19 cellular contexts compared by ENCODE assay signal in genomic region chr2:55136138-55136541, GRCh38.
DNase-seq lines count a peak whose midpoint lies in the region; ATAC-seq, FAIRE-seq and TF ChIP-seq lines count a peak whose summit lies in the region.
"Had no signal": no experiment of that assay in that cellular context is flagged by ENCODE, and none has a peak within 500 bp of the region (broad histone marks: within the 10 kb centered on the region; RNA-seq: fewer than 3 reads in every experiment).

No MANE protein-coding gene starts in this region.

- H3K9me3 Mint-ChIP-seq in naive thymus-derived CD4-positive, alpha-beta T cell, result peaks cover 0 to 2% (median 0%) of the 10 kb centered on the region in 11 donors
- H3K9me3 Mint-ChIP-seq: natural killer cell had no signal

- no TSS peak for BruUV-seq in HepG2 (replicated peaks; lab: Mats Ljungman, UMichigan)

- H3K9me3 ChIP-seq in HepG2 (ENCODE audit: low read length) (no peaks in the 10 kb centered on the region), right lobe of liver (no peaks in the 10 kb centered on the region), colonic mucosa (no peaks in the 10 kb centered on the region), suprapubic skin (no peaks in the 10 kb centered on the region)
- H3K9me3 ChIP-seq in naive thymus-derived CD4-positive, alpha-beta T cell (ENCODE audit: control insufficient read depth in 2 of 3, low read length in 3 of 3), result no peaks in the 10 kb centered on the region
- H3K9me3 ChIP-seq: SJCRH30 had no signal

- peaks cover 0 to 5% (median 0%) of the 10 kb centered on the region in 5 donors for H3K36me3 Mint-ChIP-seq in naive thymus-derived CD4-positive, alpha-beta T cell
- H3K36me3 Mint-ChIP-seq: natural killer cell had no signal

- DNase-seq in HepG2 (ENCODE audit: low spot score) (no peak), right lobe of liver (no peak), colonic mucosa (peak; percentile 68), T-helper 1 cell (no peak), suprapubic skin (ENCODE audit: low spot score in 2 of 2) (no peak)
- DNase-seq in naive thymus-derived CD4-positive, alpha-beta T cell, result no peak
- no peak for DNase-seq in stimulated activated CD4-positive, alpha-beta T cell treated with anti-CD3 and anti-CD28 coated beads, Interleukin-4, amount 100 ng/mL, for 4 hours
- DNase-seq: ACHN; activated CD8-positive, alpha-beta memory T cell treated with anti-CD3 and anti-CD28 coated beads, Interleukin-2, amount 50 U/mL, for 4 hours; activated gamma-delta T cell treated with Interleukin-2 at 50 U/mL for 16 hours; natural killer cell; NCI-H1930; SJCRH30; T1000 had no signal

- H3K36me3 ChIP-seq in HepG2 (replicated peaks in 1 of 2; ENCODE audit: control insufficient read depth in 1 of 2, insufficient read depth in 2 of 2, low read length in 2 of 2) (no peaks in the 10 kb centered on the region), right lobe of liver (no peaks in the 10 kb centered on the region), colonic mucosa (no peaks in the 10 kb centered on the region), suprapubic skin (no peaks in the 10 kb centered on the region)
- no peaks in the 10 kb centered on the region for H3K36me3 ChIP-seq in naive thymus-derived CD4-positive, alpha-beta T cell (ENCODE audit: control insufficient read depth in 2 of 3, insufficient read depth in 3 of 3, low read length in 3 of 3)
- H3K36me3 ChIP-seq: SJCRH30 had no signal

- H3K4me2 ChIP-seq in HepG2 (ENCODE audit: low read depth, low read length), result peak overlapping the region; percentile 97

- peak overlapping the region in 8 of 9 donors; percentile 41 to 98 (median 58) for H3K27ac Mint-ChIP-seq in naive thymus-derived CD4-positive, alpha-beta T cell

- no peak for TF ChIP-seq POLR2A in HepG2 (IDR thresholded peaks at IDR 0.05; ENCODE audit: insufficient read depth in 1 of 2, low read depth in 2 of 2, low read length in 2 of 2)
- no peak for TF ChIP-seq POLR2A in right lobe of liver (IDR thresholded peaks at IDR 0.05)
- no peak for TF ChIP-seq POLR2A in suprapubic skin (IDR thresholded peaks at IDR 0.05)

- TF ChIP-seq EP300 in HepG2 (IDR thresholded peaks at IDR 0.05; ENCODE audit: low read depth in 2 of 2, low read length in 2 of 2), result no peak
- TF ChIP-seq EP300 in HepG2 (CRISPR knock-in tag; IDR thresholded peaks at IDR 0.05; ENCODE audit: borderline replicate concordance), result no peak
- no peak for TF ChIP-seq EP300 in suprapubic skin (IDR thresholded peaks at IDR 0.05)

- TF ChIP-seq CTCF in HepG2 (CRISPR knock-in tag; IDR thresholded peaks at IDR 0.05) (no peak), right lobe of liver (IDR thresholded peaks at IDR 0.05) (no peak), colonic mucosa (IDR thresholded peaks at IDR 0.05) (no peak), suprapubic skin (IDR thresholded peaks at IDR 0.05) (no peak)

- ATAC-seq in HepG2 (no peak), right lobe of liver (no peak), GM18520 (IDR thresholded peaks at IDR 0.05; ENCODE audit: unreplicated experiment) (no peak)
- ATAC-seq in naive thymus-derived CD4-positive, alpha-beta T cell, result no peak
- ATAC-seq: natural killer cell had no signal

- peaks cover 1 to 29% of the 10 kb centered on the region in 2 experiments; a peak in 3 of 5 replicates for H3K27me3 ChIP-seq in HepG2 (ENCODE audit: control insufficient read depth in 1 of 2, insufficient read depth in 2 of 2, low read length in 2 of 2)
- H3K27me3 ChIP-seq in right lobe of liver, result no peaks in the 10 kb centered on the region
- no peaks in the 10 kb centered on the region for H3K27me3 ChIP-seq in colonic mucosa
- H3K27me3 ChIP-seq in naive thymus-derived CD4-positive, alpha-beta T cell (ENCODE audit: control insufficient read depth in 2 of 2, insufficient read depth in 2 of 2, low read length in 2 of 2), result no peaks in the 10 kb centered on the region
- no peaks in the 10 kb centered on the region for H3K27me3 ChIP-seq in suprapubic skin
- H3K27me3 ChIP-seq: SJCRH30 had no signal

- TF ChIP-seq RAD21 in HepG2 (CRISPR knock-in tag; IDR thresholded peaks at IDR 0.05), result no peak

- 17% methylated on average over 4 of the region's 4 CpGs for WGBS in HepG2 (ENCODE audit: low lambda C conversion rate)
- 24% methylated on average over 3 of the region's 4 CpGs for WGBS in right lobe of liver (ENCODE audit: insufficient coverage, low coverage, low lambda C conversion rate, missing lambda C conversion rate)
- WGBS in suprapubic skin, result 52% methylated on average over 4 of the region's 4 CpGs

- peak overlapping the region in 2 of 10 donors; percentile 1 to 29 for H3K4me3 Mint-ChIP-seq in naive thymus-derived CD4-positive, alpha-beta T cell
- H3K4me3 Mint-ChIP-seq: natural killer cell had no signal

- H3K27me3 Mint-ChIP-seq in naive thymus-derived CD4-positive, alpha-beta T cell, result no peaks in the 10 kb centered on the region

- H3K4me1 ChIP-seq in HepG2 (ENCODE audit: insufficient read depth, low read length) (peaks cover 41% of the 10 kb centered on the region), right lobe of liver (peaks cover 0 to 16% (median 0%) of the 10 kb centered on the region in 4 donors), colonic mucosa (no peaks in the 10 kb centered on the region), suprapubic skin (peaks cover 28% of the 10 kb centered on the region)
- H3K4me1 ChIP-seq in naive thymus-derived CD4-positive, alpha-beta T cell (ENCODE audit: control insufficient read depth in 2 of 2, insufficient read depth in 2 of 2, low read length in 2 of 2), result peaks cover 14 to 22% of the 10 kb centered on the region in 2 donors

- no peak for FAIRE-seq in HepG2 (lab: Jason Lieb, UNC)
- FAIRE-seq: astrocyte, frontal cortex had no signal

- CTCF ChIA-PET in HepG2 (lab: Yijun Ruan, JAX; ENCODE audit: low intra/inter-chr PET ratio, low total read pairs), result no interaction called here
- CTCF ChIA-PET in naive thymus-derived CD4-positive, alpha-beta T cell (lab: Charles Lee), result no interaction called here

- POLR2A ChIA-PET in HepG2 (lab: Yijun Ruan, JAX), result no interaction called here
- POLR2A ChIA-PET in naive thymus-derived CD4-positive, alpha-beta T cell (lab: Charles Lee), result interaction anchor here (5.6 kb wide), 1 partner anchor 86 kb away, joined by 35 read pairs; the partner anchor contains the start of gene RTN4

- H3K27ac ChIP-seq in HepG2 (ENCODE audit: extremely low read length, insufficient read depth, low read length), result no peak overlapping the region
- H3K27ac ChIP-seq in right lobe of liver, result no peak overlapping the region
- H3K27ac ChIP-seq in colonic mucosa, result peak overlapping the region; percentile 76
- no peak overlapping the region for H3K27ac ChIP-seq in naive thymus-derived CD4-positive, alpha-beta T cell (ENCODE audit: low read depth, low read length)
- no peak overlapping the region for H3K27ac ChIP-seq in suprapubic skin
- H3K27ac ChIP-seq: epithelial cell of prostate, SJCRH30 had no signal

- H3K9ac ChIP-seq in HepG2 (ENCODE audit: insufficient read depth, low read depth, low read length), result no peak overlapping the region
- peak overlapping the region in 1 of 2 donors; percentile 55 for H3K9ac ChIP-seq in colonic mucosa (ENCODE audit: low read depth in 2 of 2, low read length in 2 of 2)

- intact Hi-C loops in HepG2 (cut with micrococcal nuclease; ENCODE audit: unreplicated experiment), result no loop called here
- intact Hi-C loops in right lobe of liver (cut with DNase I), result no loop called here
- intact Hi-C loops in colonic mucosa (cut with DNase I), result no loop called here
- intact Hi-C loops in naive thymus-derived CD4-positive, alpha-beta T cell (cut with micrococcal nuclease), result loop anchor here in 1 of 2 donors (10.0 kb wide), 1 partner anchor 561 kb away; no protein-coding TSS in a partner anchor

- H3K79me2 ChIP-seq in HepG2 (ENCODE audit: insufficient read depth, low read length), result no peaks in the 10 kb centered on the region

- H3K4me3 ChIP-seq in HepG2 (replicated peaks in 1 of 3; ENCODE audit: insufficient read depth in 1 of 3, low read depth in 2 of 3, low read length in 3 of 3) (no peak overlapping the region), right lobe of liver (no peak overlapping the region), colonic mucosa (no peak overlapping the region), suprapubic skin (no peak overlapping the region)
- no peak overlapping the region for H3K4me3 ChIP-seq in naive thymus-derived CD4-positive, alpha-beta T cell (ENCODE audit: low read length)
- H3K4me3 ChIP-seq: coronary artery, SJCRH30 had no signal

- no peaks in the 10 kb centered on the region for H4K20me1 ChIP-seq in HepG2 (ENCODE audit: insufficient read depth, low read length)

- no peak overlapping the region for H2AFZ ChIP-seq in HepG2 (ENCODE audit: low read length)

- in situ Hi-C loops in HepG2 (cut with HindIII; ENCODE audit: extremely low pct_ligation_motif_present, low pct_unique_long_range_greater_than_20kb), result no loop called here

- peaks cover 19 to 50% (median 45%) of the 10 kb centered on the region in 7 donors for H3K4me1 Mint-ChIP-seq in naive thymus-derived CD4-positive, alpha-beta T cell

TF ChIP-seq in HepG2, 621 proteins besides CTCF, POLR2A, EP300 and RAD21:
- no peak for TF ChIP-seq ZNF703 (CRISPR knock-in tag; IDR thresholded peaks at IDR 0.05; ENCODE audit: borderline replicate concordance)
- peak; percentile 63; the same call in 1 of the 2 replicates for TF ChIP-seq ZNF160 (CRISPR knock-in tag; IDR thresholded peaks at IDR 0.05)
